Comparison of ENCODE assay signal across 22 cellular contexts in genomic region chr5:65778126-65778525, GRCh38. TPM values are rescaled to one million over a fixed set of nuclear protein-coding genes. Genes with fewer than 3 reads are reported as not detected.
DNase-seq lines count a peak whose midpoint lies in the region; ATAC-seq and TF ChIP-seq lines count a peak whose summit lies in the region.
"Had no signal": no experiment of that assay in that cellular context is flagged by ENCODE, and none has a peak within 500 bp of the region (broad histone marks: within the 10 kb centered on the region; RNA-seq: fewer than 3 reads in every experiment).

No MANE protein-coding gene starts in this region.

- H3K27ac ChIP-seq in KMS-11 (no peak overlapping the region), VCaP (peak overlapping the region; percentile 39)
- H3K27ac ChIP-seq: HL-60, PC-9, SJCRH30 had no signal

- no peak overlapping the region for H3K4me3 Mint-ChIP-seq in natural killer cell treated with Interleukin-12 subunit alpha and Interleukin-12 subunit beta and Interleukin-15 and Interleukin-18, amount 100 ng/mL, for 72 hours
- H3K4me3 Mint-ChIP-seq: CD14-positive monocyte had no signal

- peak; percentile 19 for DNase-seq in fibroblast of the aortic adventitia (ENCODE audit: low read depth)
- peak; percentile 41 for DNase-seq in pulmonary artery endothelial cell (ENCODE audit: low read depth, low spot score)
- DNase-seq in natural killer cell treated with Interleukin-12 subunit alpha and Interleukin-12 subunit beta and Interleukin-15 and Interleukin-18, amount 100 ng/mL, for 72 hours (ENCODE audit: low spot score) = no peak
- DNase-seq in Ammon's horn (ENCODE audit: low spot score) = no peak
- no peak for DNase-seq in NCI-H748 treated with DMSO at 0.1 percent for 48 hours (lab: John Stamatoyannopoulos, UW)
- DNase-seq: BE2C, Calu3, DND-41, KBM-7, MG63, NCI-H2029 treated with DMSO at 0.1 percent for 48 hours, NCI-H2227 treated with DMSO at 0.1 percent for 48 hours, NCI-H510A, PC-9, SJCRH30 had no signal

- H3K36me3 Mint-ChIP-seq in natural killer cell treated with Interleukin-12 subunit alpha and Interleukin-12 subunit beta and Interleukin-15 and Interleukin-18, amount 100 ng/mL, for 72 hours = peaks cover 6% of the 10 kb centered on the region

- peak overlapping the region; percentile 49; the same call in 1 of the 2 replicates for H3K4me2 ChIP-seq in KMS-11
- H3K4me2 ChIP-seq: PC-9 had no signal

- H2AFZ ChIP-seq in KMS-11 (ENCODE audit: low read depth) = no peak overlapping the region
- H2AFZ ChIP-seq: PC-9 had no signal

- H3K9me3 Mint-ChIP-seq in natural killer cell treated with Interleukin-12 subunit alpha and Interleukin-12 subunit beta and Interleukin-15 and Interleukin-18, amount 100 ng/mL, for 72 hours = no peaks in the 10 kb centered on the region
- H3K9me3 Mint-ChIP-seq: CD14-positive monocyte had no signal

- H3K4me1 ChIP-seq in KMS-11 (ENCODE audit: low read depth, poor library complexity, severe bottlenecking) = peaks cover 78% of the 10 kb centered on the region
- H3K4me1 ChIP-seq: SJCRH30 had no signal

- H3K27me3 Mint-ChIP-seq in natural killer cell treated with Interleukin-12 subunit alpha and Interleukin-12 subunit beta and Interleukin-15 and Interleukin-18, amount 100 ng/mL, for 72 hours = no peaks in the 10 kb centered on the region

- no peak overlapping the region for H3K9ac ChIP-seq in KMS-11

- H3K79me2 ChIP-seq in KMS-11 (ENCODE audit: insufficient read depth, low read depth) = no peaks in the 10 kb centered on the region

- H3K4me1 Mint-ChIP-seq in natural killer cell treated with Interleukin-12 subunit alpha and Interleukin-12 subunit beta and Interleukin-15 and Interleukin-18, amount 100 ng/mL, for 72 hours (ENCODE audit: low read depth in 2 of 2) = peaks cover 4 to 11% of the 10 kb centered on the region in 2 donors

- H3K27ac Mint-ChIP-seq in natural killer cell treated with Interleukin-12 subunit alpha and Interleukin-12 subunit beta and Interleukin-15 and Interleukin-18, amount 100 ng/mL, for 72 hours = no peak overlapping the region

- H4K20me1 ChIP-seq in KMS-11 (ENCODE audit: insufficient read depth) = no peaks in the 10 kb centered on the region

- no peaks in the 10 kb centered on the region for H3K27me3 ChIP-seq in KMS-11 (ENCODE audit: insufficient read depth, low read depth)
- H3K27me3 ChIP-seq: BE2C, MG63, SJCRH30 had no signal

- TF ChIP-seq CTCF in KMS-11 (conservative IDR thresholded peaks at IDR 0.05; ENCODE audit: low read depth, low read length) = no peak
- TF ChIP-seq CTCF in VCaP (conservative IDR thresholded peaks at IDR 0.05) = no peak
- no peak for TF ChIP-seq CTCF in fibroblast of the aortic adventitia (IDR thresholded peaks at IDR 0.05; ENCODE audit: insufficient read depth, low read length)

- H3K36me3 ChIP-seq in KMS-11 (ENCODE audit: insufficient read depth) = no peaks in the 10 kb centered on the region

- ATAC-seq in natural killer cell treated with Interleukin-12 subunit alpha and Interleukin-12 subunit beta and Interleukin-15 and Interleukin-18, amount 100 ng/mL, for 72 hours = no peak
- ATAC-seq: HCT116, Right ventricle myocardium inferior, SK-N-SH treated with all-trans-retinoic acid at 6 μM for 48 hours had no signal

- H3K4me3 ChIP-seq in KMS-11 (IDR thresholded peaks at IDR 0.05; ENCODE audit: insufficient read depth, low read depth, low read length) (no peak overlapping the region), fibroblast of the aortic adventitia (ENCODE audit: low read depth, low read length) (no peak overlapping the region)
- H3K4me3 ChIP-seq: MG63, PC-9, SJCRH30 had no signal

RNA-seq across cellular contexts. Expression of gene NLN, which starts 56.1 kb away (rescaled TPM):
- total RNA-seq in fibroblast of the aortic adventitia (ENCODE audit: low replicate concordance) (26.9 and 30.2 TPM in 2 replicates), pulmonary artery endothelial cell (46.0 and 73.0 TPM in 2 replicates)
- 10 to 100 TPM in 1 of 2 donors, 1 to 10 TPM in 1; 8.7 to 39.4 TPM for total RNA-seq in natural killer cell treated with Interleukin-12 subunit alpha and Interleukin-12 subunit beta and Interleukin-15 and Interleukin-18, amount 100 ng/mL, for 72 hours

RNA-seq across cellular contexts. Expression of gene SGTB, which starts 56.2 kb away (rescaled TPM):
- 6.1 and 16.4 TPM in 2 replicates for total RNA-seq in fibroblast of the aortic adventitia (ENCODE audit: low replicate concordance)
- 11.8 and 17.1 TPM in 2 replicates for total RNA-seq in pulmonary artery endothelial cell
- total RNA-seq in natural killer cell treated with Interleukin-12 subunit alpha and Interleukin-12 subunit beta and Interleukin-15 and Interleukin-18, amount 100 ng/mL, for 72 hours = 10 to 100 TPM in 1 of 2 donors, 1 to 10 TPM in 1; 4.1 to 10.1 TPM

Comparison
In these comparisons a context has a peak if more than half of its experiments do, and no peak if none do; other contexts are left out.
1. DNase-seq: peak in fibroblast of the aortic adventitia (single experiment) and pulmonary artery endothelial cell (single experiment); none in natural killer cell treated with Interleukin-12 subunit alpha and Interleukin-12 subunit beta and Interleukin-15 and Interleukin-18, amount 100 ng/mL, for 72 hours (single experiment), Ammon's horn (single experiment) and NCI-H748 treated with DMSO at 0.1 percent for 48 hours (single experiment).